ENCODE assay signal across 1 cellular context in the genomic region with DNA sequence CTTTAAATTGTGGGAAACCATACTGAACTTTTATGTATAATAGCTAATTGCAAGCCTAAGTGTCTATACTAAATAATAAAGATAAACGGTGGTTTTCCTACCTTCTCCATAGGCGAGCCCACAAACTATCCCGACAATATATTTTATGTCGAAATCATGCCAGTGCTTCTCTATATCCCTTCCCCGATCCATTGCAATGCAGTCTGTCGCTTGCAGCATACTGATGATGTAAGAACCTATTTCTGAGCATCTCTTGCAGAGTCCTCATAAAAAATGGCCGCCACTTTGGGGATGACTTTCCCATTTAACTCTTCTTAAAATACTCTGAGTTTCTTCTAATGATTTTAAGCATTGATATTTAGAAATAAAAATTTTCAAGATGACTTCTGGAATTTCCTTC.
TF ChIP-seq lines count a peak whose summit lies in the region.

No MANE protein-coding gene starts in this region.

TF ChIP-seq in K562, 482 proteins besides CTCF, POLR2A, EP300 and RAD21 (continued from another document):
- TF ChIP-seq SMARCC2 (IDR thresholded peaks at IDR 0.05; ENCODE audit: low read depth) (no peak), SMAD1 (IDR thresholded peaks at IDR 0.05; ENCODE audit: low read depth, low read length, partially characterized antibody) (no peak), NFIX (CRISPR knock-in tag; IDR thresholded peaks at IDR 0.05; ENCODE audit: low read depth) (no peak), YY1 (IDR thresholded peaks at IDR 0.05; ENCODE audit: borderline replicate concordance in 1 of 3, control insufficient read depth in 1 of 3, extremely low read depth in 1 of 3, insufficient read depth in 3 of 3, insufficient read length in 1 of 3, insufficient replicate concordance in 2 of 3, low read depth in 1 of 3, low read length in 2 of 3) (peak in 1 of 3 experiments; percentile 34), ZNF445 (CRISPR knock-in tag; IDR thresholded peaks at IDR 0.05; ENCODE audit: low read depth) (no peak), PHB (CRISPR knock-in tag; IDR thresholded peaks at IDR 0.05) (no peak), CREM (IDR thresholded peaks at IDR 0.05; ENCODE audit: low read depth) (peak; percentile 81), ZNF830 (CRISPR knock-in tag; IDR thresholded peaks at IDR 0.05) (no peak), ETV6 (IDR thresholded peaks at IDR 0.05; ENCODE audit: borderline replicate concordance in 1 of 2, low read depth in 2 of 2, low read length in 1 of 2) (no peak), ETV6 (CRISPR knock-in tag; IDR thresholded peaks at IDR 0.05; ENCODE audit: borderline replicate concordance) (no peak), ESRRB (CRISPR knock-in tag; IDR thresholded peaks at IDR 0.05; ENCODE audit: borderline replicate concordance) (no peak), ATF1 (CRISPR knock-in tag; IDR thresholded peaks at IDR 0.05) (no peak), ATF1 (tag; IDR thresholded peaks at IDR 0.05) (peak; percentile 47), SETDB1 (IDR thresholded peaks at IDR 0.05; ENCODE audit: low read length) (no peak), POLR2H (tag; IDR thresholded peaks at IDR 0.05; ENCODE audit: low read depth) (no peak), KDM5B (IDR thresholded peaks at IDR 0.05; ENCODE audit: insufficient replicate concordance, low read depth, low read length) (no peak), CEBPG (CRISPR knock-in tag; IDR thresholded peaks at IDR 0.05) (no peak), CEBPG (tag; conservative IDR thresholded peaks at IDR 0.05 in 1 of 2, IDR thresholded peaks at IDR 0.05 in 1 of 2) (peak; percentile 47 to 77; a peak in 3 of 4 replicates), EZH2 (IDR thresholded peaks at IDR 0.05; ENCODE audit: borderline replicate concordance, low read depth, low read length) (no peak), MTA1 (IDR thresholded peaks at IDR 0.05; ENCODE audit: borderline replicate concordance) (peak; percentile 40; the same call in 1 of the 2 replicates)
- TF ChIP-seq, protein P1, sequence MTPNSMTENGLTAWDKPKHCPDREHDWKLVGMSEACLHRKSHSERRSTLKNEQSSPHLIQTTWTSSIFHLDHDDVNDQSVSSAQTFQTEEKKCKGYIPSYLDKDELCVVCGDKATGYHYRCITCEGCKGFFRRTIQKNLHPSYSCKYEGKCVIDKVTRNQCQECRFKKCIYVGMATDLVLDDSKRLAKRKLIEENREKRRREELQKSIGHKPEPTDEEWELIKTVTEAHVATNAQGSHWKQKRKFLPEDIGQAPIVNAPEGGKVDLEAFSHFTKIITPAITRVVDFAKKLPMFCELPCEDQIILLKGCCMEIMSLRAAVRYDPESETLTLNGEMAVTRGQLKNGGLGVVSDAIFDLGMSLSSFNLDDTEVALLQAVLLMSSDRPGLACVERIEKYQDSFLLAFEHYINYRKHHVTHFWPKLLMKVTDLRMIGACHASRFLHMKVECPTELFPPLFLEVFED (CRISPR knock-in tag; conservative IDR thresholded peaks at IDR 0.05): no peak
- TF ChIP-seq, protein P2, sequence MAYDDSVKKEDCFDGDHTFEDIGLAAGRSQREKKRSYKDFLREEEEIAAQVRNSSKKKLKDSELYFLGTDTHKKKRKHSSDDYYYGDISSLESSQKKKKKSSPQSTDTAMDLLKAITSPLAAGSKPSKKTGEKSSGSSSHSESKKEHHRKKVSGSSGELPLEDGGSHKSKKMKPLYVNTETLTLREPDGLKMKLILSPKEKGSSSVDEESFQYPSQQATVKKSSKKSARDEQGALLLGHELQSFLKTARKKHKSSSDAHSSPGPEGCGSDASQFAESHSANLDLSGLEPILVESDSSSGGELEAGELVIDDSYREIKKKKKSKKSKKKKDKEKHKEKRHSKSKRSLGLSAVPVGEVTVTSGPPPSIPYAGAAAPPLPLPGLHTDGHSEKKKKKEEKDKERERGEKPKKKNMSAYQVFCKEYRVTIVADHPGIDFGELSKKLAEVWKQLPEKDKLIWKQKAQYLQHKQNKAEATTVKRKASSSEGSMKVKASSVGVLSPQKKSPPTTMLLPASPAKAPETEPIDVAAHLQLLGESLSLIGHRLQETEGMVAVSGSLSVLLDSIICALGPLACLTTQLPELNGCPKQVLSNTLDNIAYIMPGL (CRISPR knock-in tag; IDR thresholded peaks at IDR 0.05): no peak
- TF ChIP-seq, protein P3, sequence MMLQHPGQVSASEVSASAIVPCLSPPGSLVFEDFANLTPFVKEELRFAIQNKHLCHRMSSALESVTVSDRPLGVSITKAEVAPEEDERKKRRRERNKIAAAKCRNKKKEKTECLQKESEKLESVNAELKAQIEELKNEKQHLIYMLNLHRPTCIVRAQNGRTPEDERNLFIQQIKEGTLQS (IDR thresholded peaks at IDR 0.05): peak; percentile 30
- TF ChIP-seq, protein P3 (CRISPR knock-in tag; conservative IDR thresholded peaks at IDR 0.05): no peak
- TF ChIP-seq, protein P4, sequence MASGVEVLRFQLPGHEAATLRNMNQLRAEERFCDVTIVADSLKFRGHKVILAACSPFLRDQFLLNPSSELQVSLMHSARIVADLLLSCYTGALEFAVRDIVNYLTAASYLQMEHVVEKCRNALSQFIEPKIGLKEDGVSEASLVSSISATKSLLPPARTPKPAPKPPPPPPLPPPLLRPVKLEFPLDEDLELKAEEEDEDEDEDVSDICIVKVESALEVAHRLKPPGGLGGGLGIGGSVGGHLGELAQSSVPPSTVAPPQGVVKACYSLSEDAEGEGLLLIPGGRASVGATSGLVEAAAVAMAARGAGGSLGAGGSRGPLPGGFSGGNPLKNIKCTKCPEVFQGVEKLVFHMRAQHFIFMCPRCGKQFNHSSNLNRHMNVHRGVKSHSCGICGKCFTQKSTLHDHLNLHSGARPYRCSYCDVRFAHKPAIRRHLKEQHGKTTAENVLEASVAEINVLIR (CRISPR knock-in tag; IDR thresholded peaks at IDR 0.05): 0 out of 2 replicates have a peak, but pooled peaks have one; percentile 20
- TF ChIP-seq, protein P5, sequence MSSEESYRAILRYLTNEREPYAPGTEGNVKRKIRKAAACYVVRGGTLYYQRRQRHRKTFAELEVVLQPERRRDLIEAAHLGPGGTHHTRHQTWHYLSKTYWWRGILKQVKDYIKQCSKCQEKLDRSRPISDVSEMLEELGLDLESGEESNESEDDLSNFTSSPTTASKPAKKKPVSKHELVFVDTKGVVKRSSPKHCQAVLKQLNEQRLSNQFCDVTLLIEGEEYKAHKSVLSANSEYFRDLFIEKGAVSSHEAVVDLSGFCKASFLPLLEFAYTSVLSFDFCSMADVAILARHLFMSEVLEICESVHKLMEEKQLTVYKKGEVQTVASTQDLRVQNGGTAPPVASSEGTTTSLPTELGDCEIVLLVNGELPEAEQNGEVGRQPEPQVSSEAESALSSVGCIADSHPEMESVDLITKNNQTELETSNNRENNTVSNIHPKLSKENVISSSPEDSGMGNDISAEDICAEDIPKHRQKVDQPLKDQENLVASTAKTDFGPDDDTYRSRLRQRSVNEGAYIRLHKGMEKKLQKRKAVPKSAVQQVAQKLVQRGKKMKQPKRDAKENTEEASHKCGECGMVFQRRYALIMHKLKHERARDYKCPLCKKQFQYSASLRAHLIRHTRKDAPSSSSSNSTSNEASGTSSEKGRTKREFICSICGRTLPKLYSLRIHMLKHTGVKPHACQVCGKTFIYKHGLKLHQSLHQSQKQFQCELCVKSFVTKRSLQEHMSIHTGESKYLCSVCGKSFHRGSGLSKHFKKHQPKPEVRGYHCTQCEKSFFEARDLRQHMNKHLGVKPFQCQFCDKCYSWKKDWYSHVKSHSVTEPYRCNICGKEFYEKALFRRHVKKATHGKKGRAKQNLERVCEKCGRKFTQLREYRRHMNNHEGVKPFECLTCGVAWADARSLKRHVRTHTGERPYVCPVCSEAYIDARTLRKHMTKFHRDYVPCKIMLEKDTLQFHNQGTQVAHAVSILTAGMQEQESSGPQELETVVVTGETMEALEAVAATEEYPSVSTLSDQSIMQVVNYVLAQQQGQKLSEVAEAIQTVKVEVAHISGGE (CRISPR knock-in tag; IDR thresholded peaks at IDR 0.05): peak in 1 of 3 experiments; percentile 54; a peak in 2 of 6 replicates
- TF ChIP-seq, protein P6, sequence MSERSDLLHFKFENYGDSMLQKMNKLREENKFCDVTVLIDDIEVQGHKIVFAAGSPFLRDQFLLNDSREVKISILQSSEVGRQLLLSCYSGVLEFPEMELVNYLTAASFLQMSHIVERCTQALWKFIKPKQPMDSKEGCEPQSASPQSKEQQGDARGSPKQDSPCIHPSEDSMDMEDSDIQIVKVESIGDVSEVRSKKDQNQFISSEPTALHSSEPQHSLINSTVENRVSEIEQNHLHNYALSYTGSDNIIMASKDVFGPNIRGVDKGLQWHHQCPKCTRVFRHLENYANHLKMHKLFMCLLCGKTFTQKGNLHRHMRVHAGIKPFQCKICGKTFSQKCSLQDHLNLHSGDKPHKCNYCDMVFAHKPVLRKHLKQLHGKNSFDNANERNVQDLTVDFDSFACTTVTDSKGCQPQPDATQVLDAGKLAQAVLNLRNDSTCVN (CRISPR knock-in tag; IDR thresholded peaks at IDR 0.05): no peak
- TF ChIP-seq, protein P7, sequence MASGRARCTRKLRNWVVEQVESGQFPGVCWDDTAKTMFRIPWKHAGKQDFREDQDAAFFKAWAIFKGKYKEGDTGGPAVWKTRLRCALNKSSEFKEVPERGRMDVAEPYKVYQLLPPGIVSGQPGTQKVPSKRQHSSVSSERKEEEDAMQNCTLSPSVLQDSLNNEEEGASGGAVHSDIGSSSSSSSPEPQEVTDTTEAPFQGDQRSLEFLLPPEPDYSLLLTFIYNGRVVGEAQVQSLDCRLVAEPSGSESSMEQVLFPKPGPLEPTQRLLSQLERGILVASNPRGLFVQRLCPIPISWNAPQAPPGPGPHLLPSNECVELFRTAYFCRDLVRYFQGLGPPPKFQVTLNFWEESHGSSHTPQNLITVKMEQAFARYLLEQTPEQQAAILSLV (tag; IDR thresholded peaks at IDR 0.05): no peak
- TF ChIP-seq, protein P8, sequence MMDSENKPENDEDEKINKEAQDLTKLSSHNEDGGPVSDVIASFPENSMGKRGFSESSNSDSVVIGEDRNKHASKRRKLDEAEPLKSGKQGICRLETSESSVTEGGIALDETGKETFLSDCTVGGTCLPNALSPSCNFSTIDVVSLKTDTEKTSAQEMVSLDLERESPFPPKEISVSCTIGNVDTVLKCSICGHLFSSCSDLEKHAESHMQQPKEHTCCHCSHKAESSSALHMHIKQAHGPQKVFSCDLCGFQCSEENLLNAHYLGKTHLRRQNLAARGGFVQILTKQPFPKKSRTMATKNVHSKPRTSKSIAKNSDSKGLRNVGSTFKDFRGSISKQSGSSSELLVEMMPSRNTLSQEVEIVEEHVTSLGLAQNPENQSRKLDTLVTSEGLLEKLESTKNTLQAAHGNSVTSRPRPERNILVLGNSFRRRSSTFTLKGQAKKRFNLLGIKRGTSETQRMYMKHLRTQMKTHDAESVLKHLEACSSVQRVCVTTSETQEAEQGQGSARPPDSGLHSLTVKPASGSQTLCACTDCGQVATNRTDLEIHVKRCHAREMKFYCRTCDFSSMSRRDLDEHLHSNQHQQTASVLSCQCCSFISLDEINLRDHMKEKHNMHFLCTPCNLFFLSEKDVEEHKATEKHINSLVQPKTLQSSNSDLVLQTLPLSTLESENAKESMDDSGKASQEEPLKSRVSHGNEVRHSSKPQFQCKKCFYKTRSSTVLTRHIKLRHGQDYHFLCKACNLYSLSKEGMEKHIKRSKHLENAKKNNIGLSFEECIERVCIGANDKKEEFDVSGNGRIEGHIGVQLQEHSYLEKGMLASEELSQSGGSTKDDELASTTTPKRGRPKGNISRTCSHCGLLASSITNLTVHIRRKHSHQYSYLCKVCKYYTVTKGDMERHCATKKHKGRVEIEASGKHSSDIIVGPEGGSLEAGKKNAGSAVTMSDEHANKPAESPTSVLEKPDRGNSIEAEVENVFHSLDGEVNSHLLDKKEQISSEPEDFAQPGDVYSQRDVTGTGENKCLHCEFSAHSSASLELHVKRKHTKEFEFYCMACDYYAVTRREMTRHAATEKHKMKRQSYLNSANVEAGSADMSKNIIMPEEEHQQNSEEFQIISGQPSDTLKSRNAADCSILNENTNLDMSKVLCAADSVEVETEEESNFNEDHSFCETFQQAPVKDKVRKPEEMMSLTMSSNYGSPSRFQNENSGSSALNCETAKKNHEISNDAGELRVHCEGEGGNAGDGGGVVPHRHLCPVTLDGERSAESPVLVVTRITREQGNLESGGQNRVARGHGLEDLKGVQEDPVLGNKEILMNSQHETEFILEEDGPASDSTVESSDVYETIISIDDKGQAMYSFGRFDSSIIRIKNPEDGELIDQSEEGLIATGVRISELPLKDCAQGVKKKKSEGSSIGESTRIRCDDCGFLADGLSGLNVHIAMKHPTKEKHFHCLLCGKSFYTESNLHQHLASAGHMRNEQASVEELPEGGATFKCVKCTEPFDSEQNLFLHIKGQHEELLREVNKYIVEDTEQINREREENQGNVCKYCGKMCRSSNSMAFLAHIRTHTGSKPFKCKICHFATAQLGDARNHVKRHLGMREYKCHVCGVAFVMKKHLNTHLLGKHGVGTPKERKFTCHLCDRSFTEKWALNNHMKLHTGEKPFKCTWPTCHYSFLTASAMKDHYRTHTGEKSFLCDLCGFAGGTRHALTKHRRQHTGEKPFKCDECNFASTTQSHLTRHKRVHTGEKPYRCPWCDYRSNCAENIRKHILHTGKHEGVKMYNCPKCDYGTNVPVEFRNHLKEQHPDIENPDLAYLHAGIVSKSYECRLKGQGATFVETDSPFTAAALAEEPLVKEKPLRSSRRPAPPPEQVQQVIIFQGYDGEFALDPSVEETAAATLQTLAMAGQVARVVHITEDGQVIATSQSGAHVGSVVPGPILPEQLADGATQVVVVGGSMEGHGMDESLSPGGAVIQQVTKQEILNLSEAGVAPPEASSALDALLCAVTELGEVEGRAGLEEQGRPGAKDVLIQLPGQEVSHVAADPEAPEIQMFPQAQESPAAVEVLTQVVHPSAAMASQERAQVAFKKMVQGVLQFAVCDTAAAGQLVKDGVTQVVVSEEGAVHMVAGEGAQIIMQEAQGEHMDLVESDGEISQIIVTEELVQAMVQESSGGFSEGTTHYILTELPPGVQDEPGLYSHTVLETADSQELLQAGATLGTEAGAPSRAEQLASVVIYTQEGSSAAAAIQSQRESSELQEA (IDR thresholded peaks at IDR 0.05; ENCODE audit: low read depth): no peak
- TF ChIP-seq, protein P9, sequence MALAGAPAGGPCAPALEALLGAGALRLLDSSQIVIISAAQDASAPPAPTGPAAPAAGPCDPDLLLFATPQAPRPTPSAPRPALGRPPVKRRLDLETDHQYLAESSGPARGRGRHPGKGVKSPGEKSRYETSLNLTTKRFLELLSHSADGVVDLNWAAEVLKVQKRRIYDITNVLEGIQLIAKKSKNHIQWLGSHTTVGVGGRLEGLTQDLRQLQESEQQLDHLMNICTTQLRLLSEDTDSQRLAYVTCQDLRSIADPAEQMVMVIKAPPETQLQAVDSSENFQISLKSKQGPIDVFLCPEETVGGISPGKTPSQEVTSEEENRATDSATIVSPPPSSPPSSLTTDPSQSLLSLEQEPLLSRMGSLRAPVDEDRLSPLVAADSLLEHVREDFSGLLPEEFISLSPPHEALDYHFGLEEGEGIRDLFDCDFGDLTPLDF (CRISPR knock-in tag; IDR thresholded peaks at IDR 0.05): no peak
